ENCODE assay signal across 1 cellular context in the genomic region with DNA sequence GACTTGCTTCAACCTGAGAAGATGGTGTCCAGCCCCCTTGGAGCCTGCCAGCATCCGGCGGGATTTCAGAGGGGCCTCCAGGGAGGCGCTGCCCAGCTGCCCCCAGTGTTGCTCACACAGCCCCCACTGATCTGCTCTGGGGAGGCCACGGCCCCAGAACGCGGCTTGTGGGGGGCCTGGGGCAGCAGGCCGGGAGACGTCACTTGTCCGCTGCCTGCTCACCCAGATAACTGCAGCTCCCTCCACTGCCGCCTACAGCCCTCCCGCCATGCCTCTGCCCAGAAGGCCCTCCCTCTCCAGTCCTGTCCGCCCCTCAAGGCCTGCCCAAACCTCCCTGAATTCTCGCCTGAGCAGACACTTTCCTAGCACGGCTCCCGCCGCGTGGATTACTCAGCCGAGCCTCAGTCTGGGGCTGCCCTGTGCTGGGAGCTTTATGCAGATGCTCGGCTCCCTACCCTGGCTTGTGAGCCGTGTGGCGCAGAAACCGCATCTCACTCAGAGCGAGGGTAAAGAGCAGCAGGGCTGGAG.
TF ChIP-seq lines count a peak whose summit lies in the region.

No MANE protein-coding gene starts in this region.

TF ChIP-seq in K562, 482 proteins besides CTCF, POLR2A, EP300 and RAD21 (continued from another document):
- peak; percentile 67 for TF ChIP-seq ZNF592 (IDR thresholded peaks at IDR 0.05)
- 0 out of 2 replicates have a peak, but pooled peaks have one; percentile 22 for TF ChIP-seq PML (IDR thresholded peaks at IDR 0.05; ENCODE audit: low read length)
- TF ChIP-seq PCBP1 (IDR thresholded peaks at IDR 0.05; ENCODE audit: low read depth, low read length, poor library complexity, severe bottlenecking), result no peak
- no peak for TF ChIP-seq TFAM (CRISPR knock-in tag; conservative IDR thresholded peaks at IDR 0.05)
- 0 out of 2 replicates have a peak, but pooled peaks have one; percentile 29 for TF ChIP-seq CREB1 (IDR thresholded peaks at IDR 0.05)
- TF ChIP-seq CREB1 (CRISPR knock-in tag; IDR thresholded peaks at IDR 0.05), result no peak
- no peak for TF ChIP-seq ZNF589 (CRISPR knock-in tag; IDR thresholded peaks at IDR 0.05; ENCODE audit: low read depth)
- TF ChIP-seq, protein P1, sequence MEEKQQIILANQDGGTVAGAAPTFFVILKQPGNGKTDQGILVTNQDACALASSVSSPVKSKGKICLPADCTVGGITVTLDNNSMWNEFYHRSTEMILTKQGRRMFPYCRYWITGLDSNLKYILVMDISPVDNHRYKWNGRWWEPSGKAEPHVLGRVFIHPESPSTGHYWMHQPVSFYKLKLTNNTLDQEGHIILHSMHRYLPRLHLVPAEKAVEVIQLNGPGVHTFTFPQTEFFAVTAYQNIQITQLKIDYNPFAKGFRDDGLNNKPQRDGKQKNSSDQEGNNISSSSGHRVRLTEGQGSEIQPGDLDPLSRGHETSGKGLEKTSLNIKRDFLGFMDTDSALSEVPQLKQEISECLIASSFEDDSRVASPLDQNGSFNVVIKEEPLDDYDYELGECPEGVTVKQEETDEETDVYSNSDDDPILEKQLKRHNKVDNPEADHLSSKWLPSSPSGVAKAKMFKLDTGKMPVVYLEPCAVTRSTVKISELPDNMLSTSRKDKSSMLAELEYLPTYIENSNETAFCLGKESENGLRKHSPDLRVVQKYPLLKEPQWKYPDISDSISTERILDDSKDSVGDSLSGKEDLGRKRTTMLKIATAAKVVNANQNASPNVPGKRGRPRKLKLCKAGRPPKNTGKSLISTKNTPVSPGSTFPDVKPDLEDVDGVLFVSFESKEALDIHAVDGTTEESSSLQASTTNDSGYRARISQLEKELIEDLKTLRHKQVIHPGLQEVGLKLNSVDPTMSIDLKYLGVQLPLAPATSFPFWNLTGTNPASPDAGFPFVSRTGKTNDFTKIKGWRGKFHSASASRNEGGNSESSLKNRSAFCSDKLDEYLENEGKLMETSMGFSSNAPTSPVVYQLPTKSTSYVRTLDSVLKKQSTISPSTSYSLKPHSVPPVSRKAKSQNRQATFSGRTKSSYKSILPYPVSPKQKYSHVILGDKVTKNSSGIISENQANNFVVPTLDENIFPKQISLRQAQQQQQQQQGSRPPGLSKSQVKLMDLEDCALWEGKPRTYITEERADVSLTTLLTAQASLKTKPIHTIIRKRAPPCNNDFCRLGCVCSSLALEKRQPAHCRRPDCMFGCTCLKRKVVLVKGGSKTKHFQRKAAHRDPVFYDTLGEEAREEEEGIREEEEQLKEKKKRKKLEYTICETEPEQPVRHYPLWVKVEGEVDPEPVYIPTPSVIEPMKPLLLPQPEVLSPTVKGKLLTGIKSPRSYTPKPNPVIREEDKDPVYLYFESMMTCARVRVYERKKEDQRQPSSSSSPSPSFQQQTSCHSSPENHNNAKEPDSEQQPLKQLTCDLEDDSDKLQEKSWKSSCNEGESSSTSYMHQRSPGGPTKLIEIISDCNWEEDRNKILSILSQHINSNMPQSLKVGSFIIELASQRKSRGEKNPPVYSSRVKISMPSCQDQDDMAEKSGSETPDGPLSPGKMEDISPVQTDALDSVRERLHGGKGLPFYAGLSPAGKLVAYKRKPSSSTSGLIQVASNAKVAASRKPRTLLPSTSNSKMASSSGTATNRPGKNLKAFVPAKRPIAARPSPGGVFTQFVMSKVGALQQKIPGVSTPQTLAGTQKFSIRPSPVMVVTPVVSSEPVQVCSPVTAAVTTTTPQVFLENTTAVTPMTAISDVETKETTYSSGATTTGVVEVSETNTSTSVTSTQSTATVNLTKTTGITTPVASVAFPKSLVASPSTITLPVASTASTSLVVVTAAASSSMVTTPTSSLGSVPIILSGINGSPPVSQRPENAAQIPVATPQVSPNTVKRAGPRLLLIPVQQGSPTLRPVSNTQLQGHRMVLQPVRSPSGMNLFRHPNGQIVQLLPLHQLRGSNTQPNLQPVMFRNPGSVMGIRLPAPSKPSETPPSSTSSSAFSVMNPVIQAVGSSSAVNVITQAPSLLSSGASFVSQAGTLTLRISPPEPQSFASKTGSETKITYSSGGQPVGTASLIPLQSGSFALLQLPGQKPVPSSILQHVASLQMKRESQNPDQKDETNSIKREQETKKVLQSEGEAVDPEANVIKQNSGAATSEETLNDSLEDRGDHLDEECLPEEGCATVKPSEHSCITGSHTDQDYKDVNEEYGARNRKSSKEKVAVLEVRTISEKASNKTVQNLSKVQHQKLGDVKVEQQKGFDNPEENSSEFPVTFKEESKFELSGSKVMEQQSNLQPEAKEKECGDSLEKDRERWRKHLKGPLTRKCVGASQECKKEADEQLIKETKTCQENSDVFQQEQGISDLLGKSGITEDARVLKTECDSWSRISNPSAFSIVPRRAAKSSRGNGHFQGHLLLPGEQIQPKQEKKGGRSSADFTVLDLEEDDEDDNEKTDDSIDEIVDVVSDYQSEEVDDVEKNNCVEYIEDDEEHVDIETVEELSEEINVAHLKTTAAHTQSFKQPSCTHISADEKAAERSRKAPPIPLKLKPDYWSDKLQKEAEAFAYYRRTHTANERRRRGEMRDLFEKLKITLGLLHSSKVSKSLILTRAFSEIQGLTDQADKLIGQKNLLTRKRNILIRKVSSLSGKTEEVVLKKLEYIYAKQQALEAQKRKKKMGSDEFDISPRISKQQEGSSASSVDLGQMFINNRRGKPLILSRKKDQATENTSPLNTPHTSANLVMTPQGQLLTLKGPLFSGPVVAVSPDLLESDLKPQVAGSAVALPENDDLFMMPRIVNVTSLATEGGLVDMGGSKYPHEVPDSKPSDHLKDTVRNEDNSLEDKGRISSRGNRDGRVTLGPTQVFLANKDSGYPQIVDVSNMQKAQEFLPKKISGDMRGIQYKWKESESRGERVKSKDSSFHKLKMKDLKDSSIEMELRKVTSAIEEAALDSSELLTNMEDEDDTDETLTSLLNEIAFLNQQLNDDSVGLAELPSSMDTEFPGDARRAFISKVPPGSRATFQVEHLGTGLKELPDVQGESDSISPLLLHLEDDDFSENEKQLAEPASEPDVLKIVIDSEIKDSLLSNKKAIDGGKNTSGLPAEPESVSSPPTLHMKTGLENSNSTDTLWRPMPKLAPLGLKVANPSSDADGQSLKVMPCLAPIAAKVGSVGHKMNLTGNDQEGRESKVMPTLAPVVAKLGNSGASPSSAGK (IDR thresholded peaks at IDR 0.05), result peak; percentile 54
- TF ChIP-seq CBFA2T3 (IDR thresholded peaks at IDR 0.05), result peak; percentile 63
- TF ChIP-seq FOS (IDR thresholded peaks at IDR 0.05; ENCODE audit: extremely low read depth, insufficient read length), result no peak
- TF ChIP-seq TAF1 (IDR thresholded peaks at IDR 0.05; ENCODE audit: control insufficient read depth, extremely low read depth, insufficient read depth, low read length, severe bottlenecking), result peak; percentile 47
- peak; percentile 33; the same call in 1 of the 2 replicates for TF ChIP-seq POLR2AphosphoS5 (IDR thresholded peaks at IDR 0.05; ENCODE audit: control insufficient read depth, insufficient read depth, low read depth, low read length)
- TF ChIP-seq CBFA2T2 (conservative IDR thresholded peaks at IDR 0.05), result peak; percentile 25
- no peak for TF ChIP-seq ZC3H8 (IDR thresholded peaks at IDR 0.05)
- TF ChIP-seq, protein P2, sequence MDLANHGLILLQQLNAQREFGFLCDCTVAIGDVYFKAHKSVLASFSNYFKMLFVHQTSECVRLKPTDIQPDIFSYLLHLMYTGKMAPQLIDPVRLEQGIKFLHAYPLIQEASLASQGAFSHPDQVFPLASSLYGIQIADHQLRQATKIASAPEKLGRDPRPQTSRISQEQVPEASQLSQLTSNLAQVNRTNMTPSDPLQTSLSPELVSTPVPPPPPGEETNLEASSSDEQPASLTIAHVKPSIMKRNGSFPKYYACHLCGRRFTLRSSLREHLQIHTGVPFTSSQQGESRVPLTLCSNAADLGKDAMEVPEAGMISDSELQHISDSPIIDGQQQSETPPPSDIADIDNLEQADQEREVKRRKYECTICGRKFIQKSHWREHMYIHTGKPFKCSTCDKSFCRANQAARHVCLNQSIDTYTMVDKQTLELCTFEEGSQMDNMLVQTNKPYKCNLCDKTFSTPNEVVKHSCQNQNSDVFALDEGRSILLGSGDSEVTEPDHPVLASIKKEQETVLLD (IDR thresholded peaks at IDR 0.05), result no peak
- no peak for TF ChIP-seq PRMT5 (CRISPR knock-in tag; IDR thresholded peaks at IDR 0.05)
- TF ChIP-seq ZKSCAN1 (IDR thresholded peaks at IDR 0.05; ENCODE audit: low read depth, low read length), result no peak
- TF ChIP-seq BHLHE40 (IDR thresholded peaks at IDR 0.05; ENCODE audit: low read length), result no peak
- no peak for TF ChIP-seq ZNF143 (CRISPR knock-in tag; IDR thresholded peaks at IDR 0.05)
- 0 out of 2 replicates have a peak, but pooled peaks have one; percentile 43 for TF ChIP-seq SP1 (CRISPR knock-in tag; IDR thresholded peaks at IDR 0.05)
- TF ChIP-seq ZNF408 (CRISPR knock-in tag; IDR thresholded peaks at IDR 0.05; ENCODE audit: low read depth), result no peak
- peak; percentile 63 for TF ChIP-seq ARID1B (IDR thresholded peaks at IDR 0.05)
- TF ChIP-seq, protein P3, sequence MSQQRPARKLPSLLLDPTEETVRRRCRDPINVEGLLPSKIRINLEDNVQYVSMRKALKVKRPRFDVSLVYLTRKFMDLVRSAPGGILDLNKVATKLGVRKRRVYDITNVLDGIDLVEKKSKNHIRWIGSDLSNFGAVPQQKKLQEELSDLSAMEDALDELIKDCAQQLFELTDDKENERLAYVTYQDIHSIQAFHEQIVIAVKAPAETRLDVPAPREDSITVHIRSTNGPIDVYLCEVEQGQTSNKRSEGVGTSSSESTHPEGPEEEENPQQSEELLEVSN (IDR thresholded peaks at IDR 0.05; ENCODE audit: borderline replicate concordance in 1 of 2, extremely low read depth in 1 of 2, insufficient read depth in 1 of 2, insufficient read length in 1 of 2, low read depth in 1 of 2, low read length in 1 of 2, poor library complexity in 1 of 2, severe bottlenecking in 1 of 2), result peak in 1 of 2 experiments; percentile 60
- no peak for TF ChIP-seq ARNT (IDR thresholded peaks at IDR 0.05)
- peak; percentile 32; the same call in 1 of the 2 replicates for TF ChIP-seq SMARCE1 (IDR thresholded peaks at IDR 0.05)
- TF ChIP-seq ZNF24 (IDR thresholded peaks at IDR 0.05), result no peak
- TF ChIP-seq RBFOX2 (IDR thresholded peaks at IDR 0.05; ENCODE audit: low read depth, low read length), result peak; percentile 65
- TF ChIP-seq MCM7 (IDR thresholded peaks at IDR 0.05), result no peak
- TF ChIP-seq NCOR1 (IDR thresholded peaks at IDR 0.05), result 0 out of 2 replicates have a peak, but pooled peaks have one; percentile 26
- TF ChIP-seq ZNF41 (CRISPR knock-in tag; conservative IDR thresholded peaks at IDR 0.05), result no peak
- no peak for TF ChIP-seq ZNF75A (CRISPR knock-in tag; IDR thresholded peaks at IDR 0.05)
- no peak for TF ChIP-seq ZNF165 (CRISPR knock-in tag; IDR thresholded peaks at IDR 0.05; ENCODE audit: borderline replicate concordance)
- no peak for TF ChIP-seq TAF7 (tag; IDR thresholded peaks at IDR 0.05)
- no peak for TF ChIP-seq PHF21A (IDR thresholded peaks at IDR 0.05; ENCODE audit: borderline replicate concordance, low read depth)
- no peak for TF ChIP-seq ZBTB43 (CRISPR knock-in tag; IDR thresholded peaks at IDR 0.05)
- no peak for TF ChIP-seq SAFB (IDR thresholded peaks at IDR 0.05; ENCODE audit: borderline replicate concordance, low read depth, low read length)
- no peak for TF ChIP-seq ZZZ3 (IDR thresholded peaks at IDR 0.05)
- no peak for TF ChIP-seq GABPA (tag; conservative IDR thresholded peaks at IDR 0.05; ENCODE audit: low read depth)
- no peak for TF ChIP-seq RBM17 (IDR thresholded peaks at IDR 0.05; ENCODE audit: borderline replicate concordance, low read depth, low read length)
